ENCODE assay signal across 10 cellular contexts in the genomic region with DNA sequence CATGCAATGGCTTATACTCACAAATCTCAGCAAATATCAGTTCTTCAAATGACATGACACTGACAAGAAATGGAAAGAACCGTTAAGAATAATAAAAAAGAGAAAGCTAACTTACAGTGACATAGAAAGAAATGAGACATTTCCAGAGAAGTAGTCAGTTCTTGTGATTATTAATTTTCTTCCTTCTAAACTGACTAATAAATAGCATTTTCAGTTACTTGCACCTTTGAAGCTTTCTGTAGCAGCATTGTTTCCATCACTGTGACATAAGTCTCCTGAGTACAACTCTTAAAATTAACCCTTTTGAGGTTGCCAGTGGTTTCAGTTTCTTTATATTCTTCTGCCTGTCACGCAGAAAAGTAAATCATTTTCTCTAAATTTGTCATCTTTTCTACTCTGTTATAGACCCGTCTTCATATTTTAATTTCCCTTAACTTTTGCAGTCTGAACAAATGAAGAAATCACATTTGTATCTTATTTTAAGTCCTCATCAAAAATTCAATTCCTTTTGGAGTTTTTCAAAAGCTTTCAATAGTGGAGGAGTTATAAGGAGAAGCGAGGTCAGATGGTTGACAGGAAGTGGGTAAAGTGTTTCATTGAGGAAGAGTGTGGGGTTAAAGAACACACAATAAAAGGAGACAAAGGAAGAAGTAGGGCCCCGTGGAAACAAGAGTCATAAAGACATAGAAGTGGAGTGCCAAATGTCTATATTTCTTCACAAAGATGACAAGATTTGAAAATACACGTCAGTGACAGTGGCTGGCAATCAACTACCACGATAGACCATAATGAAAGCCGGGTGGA. TPM values are rescaled to one million over a fixed set of nuclear protein-coding genes. Genes with fewer than 3 reads are reported as not detected.
DNase-seq lines count a peak whose midpoint lies in the region; ATAC-seq, FAIRE-seq and TF ChIP-seq lines count a peak whose summit lies in the region.
"Had no signal": no experiment of that assay in that cellular context is flagged by ENCODE, and none has a peak within 500 bp of the region (broad histone marks: within the 10 kb centered on the region; RNA-seq: fewer than 3 reads in every experiment).

No MANE protein-coding gene starts in this region.

- TF ChIP-seq CTCF in ovary (IDR thresholded peaks at IDR 0.05), result no peak

- H3K4me3 ChIP-seq in small intestine (ENCODE audit: low read depth in 1 of 2, low read length in 2 of 2) (no peak overlapping the region), ovary (no peak overlapping the region)

- intact Hi-C loops in ovary (cut with DNase I), result no loop called here

- ATAC-seq in activated CD4-positive, CD25-positive, alpha-beta regulatory T cell treated with anti-CD3 and anti-CD28 coated beads, Interleukin-2, amount 50 U/mL, for 24 hours, result peak; percentile 74 to 76
- peak; percentile 88 for ATAC-seq in HG02678 (IDR thresholded peaks at IDR 0.05; ENCODE audit: unreplicated experiment)

- no peak for DNase-seq in activated CD4-positive, CD25-positive, alpha-beta regulatory T cell treated with anti-CD3 and anti-CD28 coated beads, Interleukin-2, amount 50 U/mL, for 72 hours
- DNase-seq in NOMO-1 treated with DMSO at 0.1 percent for 48 hours (lab: John Stamatoyannopoulos, UW; ENCODE audit: unreplicated experiment), result peak; percentile 45
- DNase-seq in small intestine, result peak; percentile 6
- no peak for DNase-seq in NCI-H1694 treated with DMSO at 0.1 percent for 48 hours (lab: John Stamatoyannopoulos, UW)
- DNase-seq in ovary, result no peak
- no peak for DNase-seq in NCI-H345 treated with DMSO at 0.1 percent for 48 hours (lab: John Stamatoyannopoulos, UW; ENCODE audit: unreplicated experiment)
- DNase-seq: caudate nucleus, NCI-H2029 treated with DMSO at 0.1 percent for 48 hours had no signal

- H3K36me3 ChIP-seq in small intestine (ENCODE audit: control insufficient read depth in 2 of 2, insufficient read depth in 2 of 2, low read length in 2 of 2), result no peaks in the 10 kb centered on the region
- no peaks in the 10 kb centered on the region for H3K36me3 ChIP-seq in ovary

- H3K4me1 ChIP-seq in small intestine (ENCODE audit: control insufficient read depth in 2 of 2, insufficient read depth in 1 of 2, low read depth in 1 of 2, low read length in 1 of 2) (no peaks in the 10 kb centered on the region), ovary (ENCODE audit: insufficient read depth) (no peaks in the 10 kb centered on the region)

- no peaks in the 10 kb centered on the region for H3K9me3 ChIP-seq in small intestine (ENCODE audit: control insufficient read depth, low read depth)
- H3K9me3 ChIP-seq in ovary, result no peaks in the 10 kb centered on the region

- TF ChIP-seq EP300 in ovary (IDR thresholded peaks at IDR 0.05), result no peak

- 51 to 59% (median 59%) methylated on average over 8 of the region's 8 CpGs for WGBS in small intestine, 3 donors
- 79% methylated on average over 8 of the region's 8 CpGs for WGBS in ovary, 3 donors

- no peak for FAIRE-seq in small intestine (lab: Jason Lieb, UNC)

- H3K27ac ChIP-seq in small intestine (ENCODE audit: low read depth in 1 of 2, low read length in 1 of 2) (no peak overlapping the region), ovary (no peak overlapping the region)

- no peaks in the 10 kb centered on the region for H3K27me3 ChIP-seq in small intestine (ENCODE audit: control insufficient read depth in 2 of 2, insufficient read depth in 2 of 2, low read length in 2 of 2)
- H3K27me3 ChIP-seq in ovary, result no peaks in the 10 kb centered on the region

- no peak for TF ChIP-seq POLR2A in ovary (IDR thresholded peaks at IDR 0.05)

RNA-seq across cellular contexts. Expression of gene S1PR1, which starts 57.9 kb away (rescaled TPM):
- polyA plus RNA-seq in small intestine, result 10 to 100 TPM in 1 of 3 donors, 1 to 10 TPM in 1, under 1 TPM in 1; 0.45 to 42.4 (median 1.9) TPM
- 10 to 100 TPM in 3 of 7 donors, 1 to 10 TPM in 4; 8.0 to 26.2 (median 8.8) TPM for total RNA-seq in ovary
- polyA plus RNA-seq in ovary, result 10 to 100 TPM; 25.8 to 27.8 TPM

Comparison
In these comparisons a context has a peak if more than half of its experiments do, and no peak if none do; other contexts are left out.
1. DNase-seq: peak in NOMO-1 treated with DMSO at 0.1 percent for 48 hours (single experiment) and small intestine (single experiment); none in activated CD4-positive, CD25-positive, alpha-beta regulatory T cell treated with anti-CD3 and anti-CD28 coated beads, Interleukin-2, amount 50 U/mL, for 72 hours (single experiment), NCI-H1694 treated with DMSO at 0.1 percent for 48 hours (single experiment), ovary (0 of 5) and NCI-H345 treated with DMSO at 0.1 percent for 48 hours (single experiment).